ENCODE assay signal across 28 cellular contexts in genomic region chr18:41504316-41504715, GRCh38.
"Had no signal": no experiment of that assay in that cellular context is flagged by ENCODE, and none has a peak within 500 bp of the region (broad histone marks: within the 10 kb centered on the region; RNA-seq: fewer than 3 reads in every experiment).

No MANE protein-coding gene starts in this region.

- H3K4me3 ChIP-seq: dorsolateral prefrontal cortex, gastroesophageal sphincter, hepatocyte, transverse colon had no signal

- H3K27ac ChIP-seq: dorsolateral prefrontal cortex, gastroesophageal sphincter, hepatocyte, transverse colon, WERI-Rb-1 had no signal

- H3K27ac Mint-ChIP-seq: activated naive CD4-positive, alpha-beta T cell treated with anti-CD3 and anti-CD28 coated beads, Interleukin-2, amount 10 ng/mL, durations not matched to agents 7 days and 5 days; activated naive CD8-positive, alpha-beta T cell treated with anti-CD3 and anti-CD28 coated beads, Interleukin-2, amount 10 ng/mL, durations not matched to agents 7 days and 5 days; activated T-helper 1 cell treated with anti-CD3 and anti-CD28 coated beads, Interleukin-12 subunit alpha, Interleukin-12 subunit beta, Interleukin-2, Interleukin-4 antibody, amounts not matched to agents 30 ng/mL and 10 ng/mL and 1 ng/mL, durations not matched to agents 14 hours and 24 hours and 36 hours; nephron; stimulated activated naive B cell treated with anti-CD40 and anti-IgM and Interleukin-4, amounts not matched to agents 10 μg/mL and 1 μg/mL and 100 μg/mL, for 72 hours had no signal

- H3K27me3 Mint-ChIP-seq: activated naive CD4-positive, alpha-beta T cell treated with anti-CD3 and anti-CD28 coated beads, Interleukin-2, amount 10 ng/mL, durations not matched to agents 7 days and 5 days; activated naive CD8-positive, alpha-beta T cell treated with anti-CD3 and anti-CD28 coated beads, Interleukin-2, amount 10 ng/mL, durations not matched to agents 7 days and 5 days; stimulated activated naive B cell treated with anti-CD40 and anti-IgM and Interleukin-4, amounts not matched to agents 10 μg/mL and 1 μg/mL and 100 μg/mL, for 72 hours had no signal

- H3K27me3 ChIP-seq: gastroesophageal sphincter, hepatocyte, transverse colon had no signal

- H3K9me3 Mint-ChIP-seq: activated naive CD4-positive, alpha-beta T cell treated with anti-CD3 and anti-CD28 coated beads, Interleukin-2, amount 10 ng/mL, durations not matched to agents 7 days and 5 days; activated naive CD8-positive, alpha-beta T cell treated with anti-CD3 and anti-CD28 coated beads, Interleukin-2, amount 10 ng/mL, durations not matched to agents 7 days and 5 days; activated T-helper 1 cell treated with anti-CD3 and anti-CD28 coated beads, Interleukin-12 subunit alpha, Interleukin-12 subunit beta, Interleukin-2, Interleukin-4 antibody, amounts not matched to agents 30 ng/mL and 10 ng/mL and 1 ng/mL, durations not matched to agents 14 hours and 24 hours and 36 hours; nephron; stimulated activated naive B cell treated with anti-CD40 and anti-IgM and Interleukin-4, amounts not matched to agents 10 μg/mL and 1 μg/mL and 100 μg/mL, for 72 hours had no signal

- H3K4me1 Mint-ChIP-seq: activated naive CD4-positive, alpha-beta T cell treated with anti-CD3 and anti-CD28 coated beads, Interleukin-2, amount 10 ng/mL, durations not matched to agents 7 days and 5 days; activated naive CD8-positive, alpha-beta T cell treated with anti-CD3 and anti-CD28 coated beads, Interleukin-2, amount 10 ng/mL, durations not matched to agents 7 days and 5 days; nephron; stimulated activated naive B cell treated with anti-CD40 and anti-IgM and Interleukin-4, amounts not matched to agents 10 μg/mL and 1 μg/mL and 100 μg/mL, for 72 hours had no signal

- DNase-seq: activated CD4-positive, alpha-beta T cell treated with anti-CD3 and anti-CD28 coated beads for 48 hours; activated CD4-positive, alpha-beta T cell treated with anti-CD3 and anti-CD28 coated beads, Interleukin-2, amount 50 U/mL, for 48 hours; activated CD8-positive, alpha-beta memory T cell treated with anti-CD3 and anti-CD28 coated beads for 24 hours; activated gamma-delta T cell; activated naive CD4-positive, alpha-beta T cell treated with anti-CD3 and anti-CD28 coated beads, Interleukin-2, amount 10 ng/mL, durations not matched to agents 7 days and 5 days; activated naive CD8-positive, alpha-beta T cell treated with anti-CD3 and anti-CD28 coated beads, Interleukin-2, amount 10 ng/mL, durations not matched to agents 7 days and 5 days; amniotic stem cell; central memory CD4-positive, alpha-beta T cell; dorsolateral prefrontal cortex; effector memory CD4-positive, alpha-beta T cell; erythroblast; left cardiac atrium; left ventricle myocardium superior; occipital lobe; posterior cingulate gyrus; right cardiac atrium; stimulated activated CD4-positive, alpha-beta T cell treated with anti-CD3 and anti-CD28 coated beads, Interleukin-15, amount 100 ng/mL, for 24 hours; stimulated activated CD4-positive, alpha-beta T cell treated with anti-CD3 and anti-CD28 coated beads, Interleukin-2, amount 100 ng/mL, for 24 hours; stimulated activated naive B cell treated with anti-CD40 and anti-IgM and Interleukin-4, amounts not matched to agents 10 μg/mL and 1 μg/mL and 100 μg/mL, for 72 hours; transverse colon; WERI-Rb-1 had no signal

- H3K4me3 Mint-ChIP-seq: activated naive CD4-positive, alpha-beta T cell treated with anti-CD3 and anti-CD28 coated beads, Interleukin-2, amount 10 ng/mL, durations not matched to agents 7 days and 5 days; activated naive CD8-positive, alpha-beta T cell treated with anti-CD3 and anti-CD28 coated beads, Interleukin-2, amount 10 ng/mL, durations not matched to agents 7 days and 5 days; activated T-helper 1 cell treated with anti-CD3 and anti-CD28 coated beads, Interleukin-12 subunit alpha, Interleukin-12 subunit beta, Interleukin-2, Interleukin-4 antibody, amounts not matched to agents 30 ng/mL and 10 ng/mL and 1 ng/mL, durations not matched to agents 14 hours and 24 hours and 36 hours; nephron; stimulated activated naive B cell treated with anti-CD40 and anti-IgM and Interleukin-4, amounts not matched to agents 10 μg/mL and 1 μg/mL and 100 μg/mL, for 72 hours had no signal

- H3K36me3 Mint-ChIP-seq: activated naive CD4-positive, alpha-beta T cell treated with anti-CD3 and anti-CD28 coated beads, Interleukin-2, amount 10 ng/mL, durations not matched to agents 7 days and 5 days; activated naive CD8-positive, alpha-beta T cell treated with anti-CD3 and anti-CD28 coated beads, Interleukin-2, amount 10 ng/mL, durations not matched to agents 7 days and 5 days; stimulated activated naive B cell treated with anti-CD40 and anti-IgM and Interleukin-4, amounts not matched to agents 10 μg/mL and 1 μg/mL and 100 μg/mL, for 72 hours had no signal

- FAIRE-seq: colon, keratinocyte, TTC549 had no signal

- H3K36me3 ChIP-seq: gastroesophageal sphincter, transverse colon, WERI-Rb-1 had no signal

- H3K9me3 ChIP-seq: gastroesophageal sphincter, transverse colon had no signal

- H3K4me1 ChIP-seq: gastroesophageal sphincter, transverse colon had no signal
